ENCODE assay signal across 9 cellular contexts in the genomic region with DNA sequence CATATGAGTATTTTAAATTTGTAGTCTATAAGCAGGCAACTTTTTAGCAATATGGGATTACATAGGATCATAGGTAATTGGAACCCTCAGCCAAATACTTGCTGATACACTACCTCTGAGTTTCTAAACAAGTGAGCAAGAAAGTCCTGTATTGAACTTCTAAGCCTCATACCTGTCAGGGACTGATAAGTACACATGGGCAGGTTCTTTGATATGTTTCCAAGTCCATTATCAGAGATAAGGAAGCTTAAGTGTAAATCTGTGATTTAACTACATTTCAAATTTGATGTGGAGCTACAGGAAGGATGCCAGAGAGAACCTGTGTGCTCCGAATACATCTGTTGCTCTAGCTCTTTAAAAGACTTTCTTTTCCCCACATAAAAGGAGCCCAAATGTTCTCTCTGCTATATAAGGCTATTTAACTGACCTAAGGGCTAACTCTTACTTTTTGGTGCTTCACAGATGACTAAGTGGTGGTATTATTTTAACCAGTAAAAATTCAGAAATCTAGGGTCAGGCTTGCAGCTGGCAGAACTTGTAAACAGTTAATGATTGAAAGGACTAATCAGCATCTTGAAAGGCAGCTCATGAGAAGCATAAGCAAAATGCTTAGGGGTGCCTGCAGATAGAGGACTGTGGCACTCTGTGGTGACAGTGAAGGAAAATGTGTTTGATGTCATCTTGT.
DNase-seq lines count a peak whose midpoint lies in the region; ATAC-seq and TF ChIP-seq lines count a peak whose summit lies in the region.
"Had no signal": no experiment of that assay in that cellular context is flagged by ENCODE, and none has a peak within 500 bp of the region (broad histone marks: within the 10 kb centered on the region; RNA-seq: fewer than 3 reads in every experiment).

No MANE protein-coding gene starts in this region.

- H3K4me1 ChIP-seq in foreskin keratinocyte (peaks cover 12% of the 10 kb centered on the region), body of pancreas (peaks cover 5% of the 10 kb centered on the region)

- no peak for TF ChIP-seq CTCF in foreskin keratinocyte (conservative IDR thresholded peaks at IDR 0.05)
- TF ChIP-seq CTCF in body of pancreas (IDR thresholded peaks at IDR 0.05), result no peak

- H3K9me3 ChIP-seq in body of pancreas, result no peaks in the 10 kb centered on the region
- H3K9me3 ChIP-seq: thoracic aorta had no signal

- no peaks in the 10 kb centered on the region for H3K36me3 ChIP-seq in body of pancreas (replicated peaks in 1 of 2; ENCODE audit: insufficient read depth in 1 of 2, low read depth in 2 of 2)

- intact Hi-C loops in body of pancreas (cut with DNase I), result no loop called here

- peak; percentile 95 for ATAC-seq in GM18520 (IDR thresholded peaks at IDR 0.05; ENCODE audit: unreplicated experiment)
- ATAC-seq in GM21529 (IDR thresholded peaks at IDR 0.05; ENCODE audit: unreplicated experiment), result peak; percentile 91
- peak; percentile 96 for ATAC-seq in HG03175 (IDR thresholded peaks at IDR 0.05; ENCODE audit: unreplicated experiment)
- no peak for ATAC-seq in foreskin keratinocyte
- ATAC-seq in body of pancreas, result no peak

- TF ChIP-seq POLR2A in body of pancreas (IDR thresholded peaks at IDR 0.05), result no peak

- H3K27ac ChIP-seq in foreskin keratinocyte (peak overlapping the region; percentile 77), body of pancreas (no peak overlapping the region)
- H3K27ac ChIP-seq: thoracic aorta had no signal

- H3K4me3 ChIP-seq in body of pancreas, result no peak overlapping the region
- H3K4me3 ChIP-seq: thoracic aorta had no signal

- H3K27me3 ChIP-seq in foreskin keratinocyte (no peaks in the 10 kb centered on the region), body of pancreas (no peaks in the 10 kb centered on the region)

- WGBS in body of pancreas, 2 donors, result 12 to 24% methylated on average over 1 of the region's 1 CpG

- DNase-seq in foreskin keratinocyte (no peak), activated gamma-delta T cell (lab: John Stamatoyannopoulos, UW) (no peak), nucleus accumbens (lab: John Stamatoyannopoulos, UW) (no peak), occipital lobe (lab: John Stamatoyannopoulos, UW) (no peak), body of pancreas (no peak)

Comparison
In these comparisons a context has a peak if more than half of its experiments do, and no peak if none do; other contexts are left out.
1. ATAC-seq: peak in GM18520 (single experiment), GM21529 (single experiment) and HG03175 (single experiment); none in foreskin keratinocyte (single experiment) and body of pancreas (single experiment).